22 cellular contexts compared by ENCODE assay signal in genomic region chr13:30216111-30216510, GRCh38.
DNase-seq lines count a peak whose midpoint lies in the region; ATAC-seq lines count a peak whose summit lies in the region.
"Had no signal": no experiment of that assay in that cellular context is flagged by ENCODE, and none has a peak within 500 bp of the region (broad histone marks: within the 10 kb centered on the region; RNA-seq: fewer than 3 reads in every experiment).

No MANE protein-coding gene starts in this region.

- DNase-seq in Daoy (ENCODE audit: low read depth) (peak; percentile 41), HT1080 (ENCODE audit: low read depth) (peak; percentile 8), brain pericyte (ENCODE audit: low read depth, low spot score) (peak; percentile 61), mesenchymal stem cell (no peak)
- no peak for DNase-seq in T-helper 2 cell treated with Interferon-gamma antibody and Interleukin-4, amounts not matched to agents 5 μg/mL and 100 μg/mL, for 36 hours (ENCODE audit: low spot score)
- DNase-seq in effector CD4-positive, alpha-beta T cell = no peak
- DNase-seq: activated CD8-positive, alpha-beta T cell treated with anti-CD3 and anti-CD28 coated beads, Interleukin-2, amount 10 ng/mL, durations not matched to agents 7 days and 5 days; activated naive CD4-positive, alpha-beta T cell; activated T-cell treated with anti-CD3 and anti-CD28 coated beads, Interleukin-2, amount 50 U/mL, for 1 hour; central memory CD4-positive, alpha-beta T cell; effector CD8-positive, alpha-beta T cell; gastrocnemius medialis; midbrain; NCI-H1105 treated with DMSO at 0.1 percent for 48 hours; Peyer's patch; stimulated activated CD4-positive, alpha-beta T cell treated with anti-CD3 and anti-CD28 coated beads, Interleukin-1b, Interleukin-23, amount 100 ng/mL, for 48 hours; T-helper 9 cell had no signal

- H2BK120ac ChIP-seq in mesenchymal stem cell (ENCODE audit: low read depth, low read length) = no peak overlapping the region

- no peak overlapping the region for H2AFZ ChIP-seq in mesenchymal stem cell (ENCODE audit: low read depth, low read length)

- no peak overlapping the region for H3K27ac Mint-ChIP-seq in T-helper 2 cell treated with Interferon-gamma antibody and Interleukin-4, amounts not matched to agents 5 μg/mL and 100 μg/mL, for 36 hours
- H3K27ac Mint-ChIP-seq: activated CD8-positive, alpha-beta T cell treated with anti-CD3 and anti-CD28 coated beads, Interleukin-2, amount 10 ng/mL, durations not matched to agents 7 days and 5 days; nephron; stimulated activated naive CD8-positive, alpha-beta T cell treated with anti-CD3 and anti-CD28 coated beads, Interleukin-15, Interleukin-2, amounts not matched to agents 100 ng/mL and 50 ng/mL, for 24 hours; type B pancreatic cell had no signal

- peaks cover 27% of the 10 kb centered on the region for H3K36me3 Mint-ChIP-seq in T-helper 2 cell treated with Interferon-gamma antibody and Interleukin-4, amounts not matched to agents 5 μg/mL and 100 μg/mL, for 36 hours (ENCODE audit: low read depth)

- no peak overlapping the region for H3K4me2 ChIP-seq in mesenchymal stem cell (ENCODE audit: low read length, poor library complexity, severe bottlenecking)

- no peaks in the 10 kb centered on the region for H3K27me3 Mint-ChIP-seq in T-helper 2 cell treated with Interferon-gamma antibody and Interleukin-4, amounts not matched to agents 5 μg/mL and 100 μg/mL, for 36 hours (ENCODE audit: low read depth)
- H3K27me3 Mint-ChIP-seq: stimulated activated naive CD8-positive, alpha-beta T cell treated with anti-CD3 and anti-CD28 coated beads, Interleukin-15, Interleukin-2, amounts not matched to agents 100 ng/mL and 50 ng/mL, for 24 hours; type B pancreatic cell had no signal

- H3K4me1 ChIP-seq in mesenchymal stem cell (ENCODE audit: control insufficient read depth, insufficient read depth, low read depth, low read length) = peaks cover 5% of the 10 kb centered on the region
- H3K4me1 ChIP-seq: gastrocnemius medialis, Peyer's patch had no signal

- H2AK5ac ChIP-seq in mesenchymal stem cell (ENCODE audit: low read length, severe bottlenecking) = peak overlapping the region; percentile 98

- no peak overlapping the region for H3K4me3 ChIP-seq in mesenchymal stem cell (ENCODE audit: insufficient read depth in 1 of 2, low read depth in 1 of 2, low read length in 2 of 2)
- H3K4me3 ChIP-seq: gastrocnemius medialis, Peyer's patch had no signal

- no peak overlapping the region for H2BK15ac ChIP-seq in mesenchymal stem cell (ENCODE audit: low read depth, poor library complexity, severe bottlenecking)

- H3K18ac ChIP-seq in mesenchymal stem cell (ENCODE audit: low read depth in 1 of 2, low read length in 2 of 2) = no peak overlapping the region

- H3K4ac ChIP-seq in mesenchymal stem cell (ENCODE audit: low read depth in 1 of 2, low read length in 2 of 2) = no peak overlapping the region

- ATAC-seq in GM18870 (IDR thresholded peaks at IDR 0.05; ENCODE audit: unreplicated experiment) = no peak
- ATAC-seq: activated CD8-positive, alpha-beta T cell treated with anti-CD3 and anti-CD28 coated beads, Interleukin-2, amount 10 ng/mL, durations not matched to agents 7 days and 5 days; esophagus mucosa; gastrocnemius medialis had no signal

- H3K14ac ChIP-seq in mesenchymal stem cell (ENCODE audit: low read length in 2 of 2) = no peak overlapping the region

- H4K8ac ChIP-seq in mesenchymal stem cell (ENCODE audit: low read length) = no peak overlapping the region

- H3K9me3 Mint-ChIP-seq in T-helper 2 cell treated with Interferon-gamma antibody and Interleukin-4, amounts not matched to agents 5 μg/mL and 100 μg/mL, for 36 hours = no peaks in the 10 kb centered on the region
- H3K9me3 Mint-ChIP-seq: stimulated activated naive CD8-positive, alpha-beta T cell treated with anti-CD3 and anti-CD28 coated beads, Interleukin-15, Interleukin-2, amounts not matched to agents 100 ng/mL and 50 ng/mL, for 24 hours; type B pancreatic cell had no signal

- H4K91ac ChIP-seq in mesenchymal stem cell (ENCODE audit: low read length) = no peak overlapping the region

- H3K4me1 Mint-ChIP-seq in T-helper 2 cell treated with Interferon-gamma antibody and Interleukin-4, amounts not matched to agents 5 μg/mL and 100 μg/mL, for 36 hours (ENCODE audit: low read depth) = no peaks in the 10 kb centered on the region
- H3K4me1 Mint-ChIP-seq: nephron had no signal

- H3K27ac ChIP-seq in mesenchymal stem cell (ENCODE audit: low read length, poor library complexity, severe bottlenecking) = peak overlapping the region; percentile 95
- H3K27ac ChIP-seq: gastrocnemius medialis, Peyer's patch had no signal

- no peak overlapping the region for H3K9ac ChIP-seq in mesenchymal stem cell (ENCODE audit: low read length)

- no peak overlapping the region for H2BK12ac ChIP-seq in mesenchymal stem cell (ENCODE audit: low read length in 2 of 2)

- H2BK5ac ChIP-seq in mesenchymal stem cell (ENCODE audit: low read depth, low read length, poor library complexity, severe bottlenecking) = peak overlapping the region; percentile 74

- peaks cover 18 to 44% of the 10 kb centered on the region in 2 experiments for H3K36me3 ChIP-seq in mesenchymal stem cell (ENCODE audit: control insufficient read depth in 1 of 2, insufficient read depth in 2 of 2, low read depth in 1 of 2, low read length in 2 of 2)
- H3K36me3 ChIP-seq: gastrocnemius medialis had no signal

- H3K79me1 ChIP-seq in mesenchymal stem cell (replicated peaks; ENCODE audit: low read length, poor library complexity, severe bottlenecking) = peaks cover 28% of the 10 kb centered on the region

- no peaks in the 10 kb centered on the region for H3K9me3 ChIP-seq in mesenchymal stem cell (ENCODE audit: control insufficient read depth, low read length)
- H3K9me3 ChIP-seq: gastrocnemius medialis, Peyer's patch had no signal

- 50% methylated on average over 1 of the region's 2 CpGs for WGBS in mesenchymal stem cell

- H3K23ac ChIP-seq in mesenchymal stem cell (ENCODE audit: low read length in 2 of 2) = no peak overlapping the region

- H3K27me3 ChIP-seq in mesenchymal stem cell (ENCODE audit: control insufficient read depth in 1 of 2, insufficient read depth in 1 of 2, low read length in 2 of 2) = no peaks in the 10 kb centered on the region
- H3K27me3 ChIP-seq: gastrocnemius medialis, Peyer's patch had no signal

- no peak overlapping the region for H3K4me3 Mint-ChIP-seq in T-helper 2 cell treated with Interferon-gamma antibody and Interleukin-4, amounts not matched to agents 5 μg/mL and 100 μg/mL, for 36 hours
- H3K4me3 Mint-ChIP-seq: activated CD8-positive, alpha-beta T cell treated with anti-CD3 and anti-CD28 coated beads, Interleukin-2, amount 10 ng/mL, durations not matched to agents 7 days and 5 days; nephron; stimulated activated naive CD8-positive, alpha-beta T cell treated with anti-CD3 and anti-CD28 coated beads, Interleukin-15, Interleukin-2, amounts not matched to agents 100 ng/mL and 50 ng/mL, for 24 hours; type B pancreatic cell had no signal

Comparison
In these comparisons a context has a peak if more than half of its experiments do, and no peak if none do; other contexts are left out.
1. DNase-seq: peak in Daoy (single experiment), HT1080 (single experiment) and brain pericyte (single experiment); none in mesenchymal stem cell (single experiment), T-helper 2 cell treated with Interferon-gamma antibody and Interleukin-4, amounts not matched to agents 5 μg/mL and 100 μg/mL, for 36 hours (single experiment) and effector CD4-positive, alpha-beta T cell (single experiment).